In genomic region chr19:55644191-55644833, GRCh38 we compare ENCODE assay signal across 8 cellular contexts. TPM values are rescaled to one million over a fixed set of nuclear protein-coding genes. Genes with fewer than 3 reads are reported as not detected.
DNase-seq lines count a peak whose midpoint lies in the region; ATAC-seq and TF ChIP-seq lines count a peak whose summit lies in the region.

No MANE protein-coding gene starts in this region.

- H3K27ac ChIP-seq in KMS-11, result peak overlapping the region; percentile 81
- peak overlapping the region; percentile 76 for H3K27ac ChIP-seq in colonic mucosa
- H3K27ac ChIP-seq in muscle layer of duodenum (ENCODE audit: low read length), result no peak overlapping the region

- DNase-seq in AG04449 (ENCODE audit: low read depth, low spot score) (no peak), colonic mucosa (no peak), GM13976 (ENCODE audit: low spot score) (no peak)
- no peak for DNase-seq in effector CD8-positive, alpha-beta T cell (lab: John Stamatoyannopoulos, UW)

- in situ Hi-C loops in GM13976 (cut with MboI; ENCODE audit: low sequenced_read_pairs, unreplicated experiment), result no loop called here

- H3K4me2 ChIP-seq in KMS-11, result peak overlapping the region; percentile 76

- H3K9ac ChIP-seq in KMS-11 (peak overlapping the region; percentile 87), colonic mucosa (ENCODE audit: low read depth in 2 of 2, low read length in 2 of 2) (peak overlapping the region; percentile 78 to 84)

- intact Hi-C loops in colonic mucosa (cut with DNase I), result no loop called here

- no peaks in the 10 kb centered on the region for H3K9me3 ChIP-seq in colonic mucosa
- H3K9me3 ChIP-seq in muscle layer of duodenum (ENCODE audit: control insufficient read depth in 1 of 2, low read length in 2 of 2), result no peaks in the 10 kb centered on the region

- H3K4me1 ChIP-seq in KMS-11 (ENCODE audit: low read depth, poor library complexity, severe bottlenecking), result peaks cover 16% of the 10 kb centered on the region
- peaks cover 34% of the 10 kb centered on the region for H3K4me1 ChIP-seq in colonic mucosa
- H3K4me1 ChIP-seq in muscle layer of duodenum (ENCODE audit: control insufficient read depth in 1 of 2, insufficient read depth in 2 of 2, low read length in 2 of 2), result peaks cover 12 to 66% of the 10 kb centered on the region in 2 donors

- no peak overlapping the region for H2AFZ ChIP-seq in KMS-11 (ENCODE audit: low read depth)

- peak overlapping the region; percentile 74 for H3K4me3 ChIP-seq in AG04449 (ENCODE audit: low read depth, low read length)
- H3K4me3 ChIP-seq in KMS-11 (IDR thresholded peaks at IDR 0.05; ENCODE audit: insufficient read depth, low read depth, low read length), result no peak overlapping the region
- H3K4me3 ChIP-seq in colonic mucosa, result peak overlapping the region; percentile 81
- peak overlapping the region; percentile 76 to 81 for H3K4me3 ChIP-seq in muscle layer of duodenum (ENCODE audit: low read depth in 1 of 2, low read length in 2 of 2)

- H3K36me3 ChIP-seq in KMS-11 (ENCODE audit: insufficient read depth) (no peaks in the 10 kb centered on the region), colonic mucosa (no peaks in the 10 kb centered on the region), muscle layer of duodenum (ENCODE audit: control insufficient read depth in 1 of 2, insufficient read depth in 2 of 2, low read length in 2 of 2) (peaks cover 4 to 14% of the 10 kb centered on the region in 2 donors)

- TF ChIP-seq CTCF in AG04449 (IDR thresholded peaks at IDR 0.05; ENCODE audit: insufficient read depth, low read length, missing control alignments) (no peak), KMS-11 (conservative IDR thresholded peaks at IDR 0.05; ENCODE audit: low read depth, low read length) (no peak), colonic mucosa (IDR thresholded peaks at IDR 0.05) (no peak), GM13976 (IDR thresholded peaks at IDR 0.05; ENCODE audit: borderline replicate concordance, control extremely low read depth, extremely low read depth, insufficient read depth, missing control alignments) (no peak)

- POLR2A ChIA-PET in AG04449 (lab: Yijun Ruan, JAX), result interaction anchor here (2.5 kb wide), 1 partner anchor 10 kb away, joined by 11 read pairs; the partner anchor contains the start of gene U2AF2

- no peaks in the 10 kb centered on the region for H4K20me1 ChIP-seq in KMS-11 (ENCODE audit: insufficient read depth)

- H3K79me2 ChIP-seq in KMS-11 (ENCODE audit: insufficient read depth, low read depth), result peaks cover 36% of the 10 kb centered on the region

- CTCF ChIA-PET in AG04449 (lab: Yijun Ruan, JAX), result interaction anchor here (1.4 to 3.7 kb wide), 3 partner anchors 8 to 9 kb away, joined by 4 to 16 read pairs (median 11); no protein-coding TSS in a partner anchor

- H3K27me3 ChIP-seq in KMS-11 (ENCODE audit: insufficient read depth, low read depth), result no peaks in the 10 kb centered on the region
- no peaks in the 10 kb centered on the region for H3K27me3 ChIP-seq in colonic mucosa
- H3K27me3 ChIP-seq in muscle layer of duodenum (ENCODE audit: low read depth, low read length), result no peaks in the 10 kb centered on the region

- ATAC-seq in GM19467 (IDR thresholded peaks at IDR 0.05; ENCODE audit: unreplicated experiment), result no peak
- no peak for ATAC-seq in HG02763 (IDR thresholded peaks at IDR 0.05; ENCODE audit: unreplicated experiment)

RNA-seq across cellular contexts. Expression of gene ZNF581, which starts 0.9 kb away (rescaled TPM):
- 10 to 100 TPM; 16.0 to 20.3 TPM for total RNA-seq in colonic mucosa

RNA-seq across cellular contexts. Expression of gene ZNF580, which starts 3.5 kb away (rescaled TPM):
- total RNA-seq in colonic mucosa, result 10 to 100 TPM; 18.0 to 28.6 TPM

RNA-seq across cellular contexts. Expression of gene CCDC106, which starts 3.7 kb away (rescaled TPM):
- total RNA-seq in colonic mucosa, result 1 to 10 TPM; 2.6 to 4.8 TPM

RNA-seq across cellular contexts. Expression of gene U2AF2, which starts 10.5 kb away (rescaled TPM):
- 100 to 1,000 TPM; 146 to 289 TPM for total RNA-seq in colonic mucosa

RNA-seq across cellular contexts. Expression of gene ZNF784, which starts 19.9 kb away (rescaled TPM):
- total RNA-seq in colonic mucosa, result 10 to 100 TPM in 1 of 2 donors, 1 to 10 TPM in 1; 9.9 to 10.2 TPM
